Comparison of ENCODE assay signal across 25 cellular contexts in genomic region chrX:113514906-113515305, GRCh38.
DNase-seq lines count a peak whose midpoint lies in the region; ATAC-seq and TF ChIP-seq lines count a peak whose summit lies in the region.
"Had no signal": no experiment of that assay in that cellular context is flagged by ENCODE, and none has a peak within 500 bp of the region (broad histone marks: within the 10 kb centered on the region; RNA-seq: fewer than 3 reads in every experiment).

No MANE protein-coding gene starts in this region.

- H3K27me3 Mint-ChIP-seq in GM23338 (ENCODE audit: insufficient read depth, low read depth, poor library complexity) (no peaks in the 10 kb centered on the region), WTC11 (ENCODE audit: low read depth) (no peaks in the 10 kb centered on the region), neural crest cell (ENCODE audit: low read depth) (peaks cover 2% of the 10 kb centered on the region), H9 (ENCODE audit: low read depth) (no peaks in the 10 kb centered on the region)
- H3K27me3 Mint-ChIP-seq: CD4-positive, CD25-positive, alpha-beta regulatory T cell had no signal

- CTCF ChIA-PET in WTC11 (lab: Charles Lee), result no interaction called here

- no peaks in the 10 kb centered on the region for H3K23me2 ChIP-seq in H9 (ENCODE audit: insufficient read length, low read depth, low read length, poor library complexity, severe bottlenecking)

- H3F3A ChIP-seq in GM23338 (replicated peaks; ENCODE audit: low read depth), result no peaks in the 10 kb centered on the region

- DNase-seq in GM23338 (ENCODE audit: low spot score), result peak; percentile 3
- no peak for DNase-seq in WTC11 (ENCODE audit: low spot score)
- peak; percentile 50 for DNase-seq in foreskin melanocyte
- DNase-seq in neural crest cell (ENCODE audit: low read depth, low spot score), result no peak
- no peak for DNase-seq in stimulated activated naive CD4-positive, alpha-beta T cell (lab: John Stamatoyannopoulos, UW)
- DNase-seq in H9, result no peak
- DNase-seq: BE2C; CD4-positive, CD25-positive, alpha-beta regulatory T cell; DMS 273 treated with DMSO at 0.1 percent for 48 hours; DMS79 treated with DMSO at 0.1 percent for 48 hours; IMR-90; NCI-H1105; NCI-H146; NCI-H2029; NCI-H226; NCI-H524; NCI-H774; NK-92 treated with Interleukin-12 subunit alpha and Interleukin-12 subunit beta, amount 100 ng/mL, for 24 hours had no signal

- H3K4me1 Mint-ChIP-seq in GM23338 (peaks cover 18% of the 10 kb centered on the region), WTC11 (peaks cover 32% of the 10 kb centered on the region), neural crest cell (peaks cover 41% of the 10 kb centered on the region), H9 (peaks cover 28 to 32% of the 10 kb centered on the region in 2 experiments)
- H3K4me1 Mint-ChIP-seq: CD4-positive, CD25-positive, alpha-beta regulatory T cell had no signal

- H2BK12ac ChIP-seq in H9 (ENCODE audit: insufficient read length, low read depth, low read length), result no peak overlapping the region

- no peak overlapping the region for H2BK15ac ChIP-seq in H9 (ENCODE audit: low read depth, low read length)

- H3K18ac ChIP-seq in H9 (ENCODE audit: insufficient read length, low read depth, low read length), result no peak overlapping the region

- H4K8ac ChIP-seq in H9 (replicated peaks; ENCODE audit: insufficient read length, low read depth, low read length), result no peak overlapping the region

- no peak overlapping the region for H2AK5ac ChIP-seq in H9 (ENCODE audit: insufficient read length, low read length)

- peak; percentile 36; the same call in 2 of the 3 replicates for ATAC-seq in GM23338
- no peak for ATAC-seq in WTC11
- no peak for ATAC-seq in GM19467 (IDR thresholded peaks at IDR 0.05; ENCODE audit: unreplicated experiment)
- ATAC-seq in HG03565 (IDR thresholded peaks at IDR 0.05; ENCODE audit: unreplicated experiment), result no peak
- ATAC-seq: GM12878, Panc1 had no signal

- H3T11ph ChIP-seq in H9 (ENCODE audit: low read length), result no peak overlapping the region

- no peak overlapping the region for H3K4ac ChIP-seq in H9 (ENCODE audit: low read depth, low read length)

- H3K4me1 ChIP-seq in GM23338 (ENCODE audit: insufficient read depth), result peaks cover 14% of the 10 kb centered on the region
- peaks cover 2% of the 10 kb centered on the region; the same call in 1 of the 2 replicates for H3K4me1 ChIP-seq in H9 (ENCODE audit: insufficient read depth, low read length)
- H3K4me1 ChIP-seq: BE2C, Caco-2, HAP-1 had no signal

- WGBS in H9 (ENCODE audit: extremely low coverage, insufficient read length, low lambda C conversion rate), result no CpG with 5 or more reads among the region's 2 CpGs

- TF ChIP-seq CTCF in GM23338 (conservative IDR thresholded peaks at IDR 0.05; ENCODE audit: low read depth in 2 of 2), result no peak
- TF ChIP-seq CTCF in WTC11 (IDR thresholded peaks at IDR 0.05), result no peak
- TF ChIP-seq CTCF in neural crest cell (conservative IDR thresholded peaks at IDR 0.05), result no peak
- TF ChIP-seq CTCF in H9 (conservative IDR thresholded peaks at IDR 0.05), result no peak

- H3K27ac Mint-ChIP-seq in GM23338 (no peak overlapping the region), WTC11 (0 out of 2 replicates have a peak overlapping the region, but pooled peaks have one; percentile 8), neural crest cell (ENCODE audit: unreplicated experiment) (peak overlapping the region; percentile 52), H9 (peak overlapping the region in 1 of 3 experiments; percentile 83; a peak in 2 of 7 replicates)
- H3K27ac Mint-ChIP-seq: CD4-positive, CD25-positive, alpha-beta regulatory T cell had no signal

- H4K5ac ChIP-seq in H9 (ENCODE audit: insufficient read length, low read depth, low read length), result no peak overlapping the region

- no peaks in the 10 kb centered on the region for H3K27me3 ChIP-seq in GM23338 (ENCODE audit: insufficient read depth)
- H3K27me3 ChIP-seq in H9 (ENCODE audit: insufficient read depth, low read length), result no peaks in the 10 kb centered on the region
- H3K27me3 ChIP-seq: BE2C had no signal

- no peak overlapping the region for H3K56ac ChIP-seq in H9 (ENCODE audit: insufficient read length, low read depth, low read length)

- H4K91ac ChIP-seq in H9 (ENCODE audit: insufficient read length, low read depth, low read length), result no peak overlapping the region

- no peaks in the 10 kb centered on the region for H3K9me3 Mint-ChIP-seq in GM23338
- no peaks in the 10 kb centered on the region for H3K9me3 Mint-ChIP-seq in WTC11
- no peaks in the 10 kb centered on the region for H3K9me3 Mint-ChIP-seq in neural crest cell
- H3K9me3 Mint-ChIP-seq in H9, result no peaks in the 10 kb centered on the region

- H3K79me1 ChIP-seq in H9 (ENCODE audit: insufficient read depth, low read depth, low read length, poor library complexity, severe bottlenecking), result no peaks in the 10 kb centered on the region

- H3K9me3 ChIP-seq in H9 (ENCODE audit: control insufficient read depth, low read depth, low read length), result no peaks in the 10 kb centered on the region
- H3K9me3 ChIP-seq: BE2C, Caco-2, HAP-1 had no signal

- POLR2A ChIA-PET in WTC11 (lab: Charles Lee), result no interaction called here

- H3K27ac ChIP-seq in GM23338 (ENCODE audit: low read depth), result no peak overlapping the region
- no peak overlapping the region for H3K27ac ChIP-seq in H9 (ENCODE audit: insufficient read length, low read depth, low read length)
- H3K27ac ChIP-seq: KMS-11 had no signal

- no peaks in the 10 kb centered on the region for H3K9me2 ChIP-seq in GM23338 (ENCODE audit: insufficient read depth)

- no peak overlapping the region for H3K23ac ChIP-seq in H9 (ENCODE audit: insufficient read length, low read depth, low read length)

- no peak overlapping the region for H2BK5ac ChIP-seq in H9 (ENCODE audit: insufficient read length, low read length)

- H3K79me2 ChIP-seq in GM23338 (replicated peaks; ENCODE audit: insufficient read depth) (no peaks in the 10 kb centered on the region), H9 (ENCODE audit: insufficient read depth, low read length) (no peaks in the 10 kb centered on the region)

- no peak overlapping the region for H2BK120ac ChIP-seq in H9 (ENCODE audit: low read depth, low read length, poor library complexity, severe bottlenecking)

- no peaks in the 10 kb centered on the region for H4K20me1 ChIP-seq in GM23338 (replicated peaks; ENCODE audit: insufficient read depth)
- H4K20me1 ChIP-seq in H9 (ENCODE audit: control insufficient read depth, insufficient read depth, insufficient read length), result no peaks in the 10 kb centered on the region

- no peak overlapping the region for H3K4me3 ChIP-seq in GM23338
- H3K4me3 ChIP-seq: GM12878, HAP-1 had no signal

- H3K4me2 ChIP-seq in GM23338 (no peak overlapping the region), H9 (ENCODE audit: insufficient read depth, insufficient read length, low read length) (no peak overlapping the region)
- H3K4me2 ChIP-seq: KMS-11 had no signal

- no peak overlapping the region for H3K9ac ChIP-seq in H9 (ENCODE audit: extremely low read depth, insufficient read length, low read length)
- H3K9ac ChIP-seq: KMS-11 had no signal

- H3K36me3 Mint-ChIP-seq in GM23338 (ENCODE audit: low read depth) (no peaks in the 10 kb centered on the region), WTC11 (no peaks in the 10 kb centered on the region), neural crest cell (ENCODE audit: low read depth) (no peaks in the 10 kb centered on the region), H9 (ENCODE audit: insufficient read depth in 1 of 3, low read depth in 3 of 3) (no peaks in the 10 kb centered on the region)
- H3K36me3 Mint-ChIP-seq: CD4-positive, CD25-positive, alpha-beta regulatory T cell had no signal

- H2AFZ ChIP-seq in GM23338, result no peak overlapping the region
- H2AFZ ChIP-seq in H9 (ENCODE audit: low read length), result no peak overlapping the region

- H3K4me3 Mint-ChIP-seq in GM23338 (no peak overlapping the region), WTC11 (no peak overlapping the region), neural crest cell (peak overlapping the region; percentile 18), H9 (no peak overlapping the region)
- H3K4me3 Mint-ChIP-seq: CD4-positive, CD25-positive, alpha-beta regulatory T cell had no signal

- H2BK20ac ChIP-seq in H9 (ENCODE audit: low read depth, low read length, poor library complexity, severe bottlenecking), result no peak overlapping the region

- no peaks in the 10 kb centered on the region for H3K36me3 ChIP-seq in GM23338 (ENCODE audit: insufficient read depth)
- H3K36me3 ChIP-seq: BE2C, HAP-1 had no signal

- H3K14ac ChIP-seq in H9 (ENCODE audit: insufficient read depth, low read length), result no peak overlapping the region

TF ChIP-seq in GM23338, 12 proteins besides CTCF, POLR2A, EP300 and RAD21 (continues in another document):
- no peak for TF ChIP-seq EZH2phosphoT487 (IDR thresholded peaks at IDR 0.05; ENCODE audit: unreplicated experiment)

TF ChIP-seq in WTC11, 78 proteins besides CTCF, POLR2A, EP300 and RAD21 (continues in another document):
- TF ChIP-seq GTF2I (CRISPR knock-in tag; conservative IDR thresholded peaks at IDR 0.05) (no peak), NR2C2 (CRISPR knock-in tag; IDR thresholded peaks at IDR 0.05) (no peak), TP53 (CRISPR knock-in tag; IDR thresholded peaks at IDR 0.05) (no peak), STAT6 (CRISPR knock-in tag; conservative IDR thresholded peaks at IDR 0.05; ENCODE audit: low read depth) (no peak)

Comparison
In these comparisons a context has a peak if more than half of its experiments do, and no peak if none do; other contexts are left out.
1. DNase-seq: peak in GM23338 (single experiment) and foreskin melanocyte (single experiment); none in WTC11 (single experiment), neural crest cell (single experiment), stimulated activated naive CD4-positive, alpha-beta T cell (0 of 6) and H9 (single experiment).